23 cellular contexts compared by ENCODE assay signal in the genomic region with DNA sequence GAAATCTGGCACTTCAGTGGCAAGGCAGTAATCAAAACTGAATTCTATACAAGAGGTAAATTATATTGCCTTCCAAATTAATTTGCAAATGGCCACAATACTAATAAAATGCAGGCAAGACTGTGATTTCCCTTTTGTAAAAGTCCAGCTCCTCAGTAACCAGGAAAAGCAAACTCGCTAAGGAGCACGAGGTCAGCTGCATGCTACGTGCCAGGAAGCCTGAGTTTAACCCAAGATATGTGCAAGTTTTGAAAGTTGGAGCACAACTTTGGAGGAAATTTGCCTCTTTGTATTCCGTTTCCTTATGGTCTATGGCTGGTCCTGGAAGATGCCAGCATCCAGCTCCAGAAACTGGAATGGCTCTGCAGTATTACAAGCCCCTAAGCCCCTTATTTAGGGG.
"Had no signal": no experiment of that assay in that cellular context is flagged by ENCODE, and none has a peak within 500 bp of the region (broad histone marks: within the 10 kb centered on the region; RNA-seq: fewer than 3 reads in every experiment).

No MANE protein-coding gene starts in this region.

- H3K36me3 ChIP-seq: colonic mucosa, esophagus muscularis mucosa, gastroesophageal sphincter, heart left ventricle, left ventricle myocardium inferior, lower lobe of right lung had no signal

- H3K27ac Mint-ChIP-seq: dendritic cell treated with granulocyte-macrophage colony-stimulating factor and Interleukin-4, amounts not matched to agents 40 ng/mL and 50 ng/mL, for 4 days; effector memory CD8-positive, alpha-beta T cell; endodermal cell; immature natural killer cell; mesothelial cell of epicardium had no signal

- H3K4me3 ChIP-seq: colonic mucosa, esophagus muscularis mucosa, gastroesophageal sphincter, heart left ventricle, hepatocyte, left ventricle myocardium inferior, lower lobe of right lung, mucosa of descending colon had no signal

- H3K9me3 ChIP-seq: colonic mucosa, esophagus muscularis mucosa, left ventricle myocardium inferior, lower lobe of right lung, mucosa of descending colon had no signal

- H3K27ac ChIP-seq: colonic mucosa, esophagus muscularis mucosa, foreskin keratinocyte, gastroesophageal sphincter, heart left ventricle, hepatocyte, left ventricle myocardium inferior, lower lobe of right lung had no signal

- H3K36me3 Mint-ChIP-seq: immature natural killer cell, mesothelial cell of epicardium had no signal

- H3K27me3 ChIP-seq: colonic mucosa, esophagus muscularis mucosa, foreskin keratinocyte, hepatocyte had no signal

- H3K9me3 Mint-ChIP-seq: endodermal cell, immature natural killer cell had no signal

- H3K27me3 Mint-ChIP-seq: dendritic cell treated with granulocyte-macrophage colony-stimulating factor and Interleukin-4, amounts not matched to agents 40 ng/mL and 50 ng/mL, for 4 days had no signal

- DNase-seq: colonic mucosa; cortex of kidney; effector CD8-positive, alpha-beta T cell; effector memory CD8-positive, alpha-beta T cell; endodermal cell; foreskin keratinocyte; heart left ventricle; hypothalamus; immature natural killer cell; islet precursor cell; kidney; kidney glomerular epithelial cell; left colon; left ventricle myocardium inferior; lower lobe of right lung; mesenchymal stem cell; mucosa of descending colon had no signal

- H3K4me1 Mint-ChIP-seq: endodermal cell, immature natural killer cell, mesothelial cell of epicardium had no signal

- ATAC-seq: effector memory CD8-positive, alpha-beta T cell; foreskin keratinocyte; gastroesophageal sphincter; heart left ventricle; left colon; left lobe of liver; lower lobe of right lung; mucosa of descending colon had no signal

- H3K4me3 Mint-ChIP-seq: dendritic cell treated with granulocyte-macrophage colony-stimulating factor and Interleukin-4, amounts not matched to agents 40 ng/mL and 50 ng/mL, for 4 days; effector memory CD8-positive, alpha-beta T cell; endodermal cell; immature natural killer cell; mesothelial cell of epicardium had no signal

- H3K4me1 ChIP-seq: colonic mucosa, esophagus muscularis mucosa, foreskin keratinocyte, gastroesophageal sphincter, heart left ventricle, left ventricle myocardium inferior, lower lobe of right lung had no signal
